Comparison of ENCODE assay signal across 15 cellular contexts in genomic region chr13:44079413-44080205, GRCh38.
"Had no signal": no experiment of that assay in that cellular context is flagged by ENCODE, and none has a peak within 500 bp of the region (broad histone marks: within the 10 kb centered on the region; RNA-seq: fewer than 3 reads in every experiment).

No MANE protein-coding gene starts in this region.

- H3K4me3 ChIP-seq: gastrocnemius medialis, heart right ventricle, right lobe of liver, transverse colon had no signal

- DNase-seq: activated naive CD4-positive, alpha-beta T cell treated with anti-CD3 and anti-CD28 coated beads for 36 hours; activated naive CD8-positive, alpha-beta T cell treated with anti-CD3 and anti-CD28 coated beads, Interleukin-2, amount 50 U/mL, for 24 hours; activated T-cell treated with anti-CD3 and anti-CD28 coated beads for 4 hours; aorta; dermis blood vessel endothelial cell; gastrocnemius medialis; heart right ventricle; kidney; left ventricle myocardium superior; right lobe of liver; stimulated activated naive CD8-positive, alpha-beta T cell treated with anti-CD3 and anti-CD28 coated beads, Interleukin-15, Interleukin-2, amounts not matched to agents 100 U/mL and 50 U/mL, for 24 hours; T-helper 2 cell; transverse colon had no signal

- ATAC-seq: activated naive CD8-positive, alpha-beta T cell treated with anti-CD3 and anti-CD28 coated beads, Interleukin-2, amount 50 U/mL, for 24 hours; activated T-helper 17 cell treated with anti-CD3 and anti-CD28 coated beads, Interleukin-2, amount 50 U/mL, for 72 hours; gastrocnemius medialis; heart right ventricle; left ventricle myocardium superior; natural killer cell treated with Interleukin-12 subunit alpha and Interleukin-12 subunit beta and Interleukin-15 and Interleukin-18, amount 100 ng/mL, for 72 hours; right lobe of liver; stimulated activated naive CD8-positive, alpha-beta T cell treated with anti-CD3 and anti-CD28 coated beads, Interleukin-15, Interleukin-2, amounts not matched to agents 100 U/mL and 50 U/mL, for 24 hours had no signal

- H3K4me1 ChIP-seq: right lobe of liver, transverse colon had no signal

- H3K9me3 ChIP-seq: gastrocnemius medialis, right lobe of liver, transverse colon had no signal

- H3K36me3 ChIP-seq: gastrocnemius medialis, heart right ventricle, right lobe of liver, transverse colon had no signal

- H3K27ac ChIP-seq: gastrocnemius medialis, heart right ventricle, right lobe of liver, transverse colon had no signal

- H3K27me3 ChIP-seq: gastrocnemius medialis, heart right ventricle, right lobe of liver, transverse colon had no signal
